1 cellular context compared by ENCODE assay signal in the genomic region with DNA sequence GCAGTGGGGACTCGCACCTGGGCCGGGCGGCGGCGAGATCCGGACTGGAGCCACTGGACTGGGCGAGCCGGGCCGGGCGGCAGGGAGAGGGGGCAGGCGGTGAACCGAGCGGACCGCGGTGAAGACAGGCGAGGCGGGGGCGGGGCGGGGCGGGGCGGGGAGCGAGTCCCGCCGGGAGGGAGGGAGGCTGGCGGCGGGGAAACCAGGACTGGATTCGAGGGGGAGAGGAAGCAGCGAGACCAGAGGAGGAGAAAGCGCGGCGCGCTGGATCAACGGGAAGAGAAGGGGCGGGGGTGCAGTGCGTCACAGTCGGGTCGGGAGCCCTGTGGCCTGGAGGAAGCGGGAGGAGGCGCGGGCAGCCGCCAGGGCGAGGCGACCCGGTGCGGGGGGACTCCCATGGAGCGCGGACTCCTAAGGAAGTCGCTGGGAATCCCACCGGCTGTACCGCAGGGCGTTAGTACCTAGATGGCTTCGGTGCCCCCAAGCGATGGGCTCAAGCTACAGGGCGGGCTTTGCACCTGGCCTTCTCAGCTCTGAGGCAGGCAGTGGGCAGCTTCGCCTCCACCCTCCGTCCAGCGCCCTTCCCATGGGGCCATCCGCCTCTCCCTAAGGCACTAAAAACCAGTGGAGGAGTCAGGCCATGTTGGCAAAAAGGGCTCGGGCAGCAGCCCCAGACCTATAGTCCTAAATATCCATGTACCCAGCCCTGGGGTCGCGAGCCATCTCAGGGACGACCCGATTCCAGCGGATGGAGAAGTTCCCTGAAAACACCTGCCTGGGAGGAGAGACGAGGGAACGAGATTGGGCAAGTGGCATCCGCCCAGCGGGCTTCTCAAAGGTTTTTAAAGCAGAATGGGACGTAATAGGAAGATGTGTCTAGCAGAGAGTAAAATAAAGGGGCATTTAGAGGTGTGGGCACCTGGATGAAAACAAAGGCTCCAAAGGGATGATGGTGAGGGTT.
A peak's percentile ranks its signal among the peaks of the same experiment; 100 is the strongest.
TF ChIP-seq lines count a peak whose summit lies in the region.

A gene (minus strand): TSS at position 126 of the 961 bp plus-strand sequence. CDS start 233 bp downstream, outside the sequence.

TF ChIP-seq in HepG2, 621 proteins besides CTCF, POLR2A, EP300 and RAD21:
- TF ChIP-seq SNRNP70 (IDR thresholded peaks at IDR 0.05; ENCODE audit: low read depth, low read length) (no peak), ZSCAN9 (CRISPR knock-in tag; IDR thresholded peaks at IDR 0.05; ENCODE audit: borderline replicate concordance) (no peak), ZNF83 (CRISPR knock-in tag; IDR thresholded peaks at IDR 0.05; ENCODE audit: borderline replicate concordance) (no peak), MATR3 (CRISPR knock-in tag; IDR thresholded peaks at IDR 0.05) (no peak), MYC (CRISPR knock-in tag; IDR thresholded peaks at IDR 0.05; ENCODE audit: borderline replicate concordance) (no peak), MLLT10 (CRISPR knock-in tag; IDR thresholded peaks at IDR 0.05) (no peak), ZNF589 (CRISPR knock-in tag; conservative IDR thresholded peaks at IDR 0.05) (no peak), ZFP36L2 (CRISPR knock-in tag; IDR thresholded peaks at IDR 0.05) (no peak), SMYD3 (CRISPR knock-in tag; IDR thresholded peaks at IDR 0.05) (no peak), EZH2 (conservative IDR thresholded peaks at IDR 0.05; ENCODE audit: low read depth, low read length) (0 out of 2 replicates have a peak, but pooled peaks have one; percentile 36), ZNF383 (CRISPR knock-in tag; IDR thresholded peaks at IDR 0.05; ENCODE audit: borderline replicate concordance) (no peak), ZFP37 (CRISPR knock-in tag; IDR thresholded peaks at IDR 0.05; ENCODE audit: borderline replicate concordance) (no peak)
- TF ChIP-seq, protein P1, sequence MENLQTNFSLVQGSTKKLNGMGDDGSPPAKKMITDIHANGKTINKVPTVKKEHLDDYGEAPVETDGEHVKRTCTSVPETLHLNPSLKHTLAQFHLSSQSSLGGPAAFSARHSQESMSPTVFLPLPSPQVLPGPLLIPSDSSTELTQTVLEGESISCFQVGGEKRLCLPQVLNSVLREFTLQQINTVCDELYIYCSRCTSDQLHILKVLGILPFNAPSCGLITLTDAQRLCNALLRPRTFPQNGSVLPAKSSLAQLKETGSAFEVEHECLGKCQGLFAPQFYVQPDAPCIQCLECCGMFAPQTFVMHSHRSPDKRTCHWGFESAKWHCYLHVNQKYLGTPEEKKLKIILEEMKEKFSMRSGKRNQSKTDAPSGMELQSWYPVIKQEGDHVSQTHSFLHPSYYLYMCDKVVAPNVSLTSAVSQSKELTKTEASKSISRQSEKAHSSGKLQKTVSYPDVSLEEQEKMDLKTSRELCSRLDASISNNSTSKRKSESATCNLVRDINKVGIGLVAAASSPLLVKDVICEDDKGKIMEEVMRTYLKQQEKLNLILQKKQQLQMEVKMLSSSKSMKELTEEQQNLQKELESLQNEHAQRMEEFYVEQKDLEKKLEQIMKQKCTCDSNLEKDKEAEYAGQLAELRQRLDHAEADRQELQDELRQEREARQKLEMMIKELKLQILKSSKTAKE (CRISPR knock-in tag; IDR thresholded peaks at IDR 0.05; ENCODE audit: borderline replicate concordance), result no peak
- TF ChIP-seq, protein P2, sequence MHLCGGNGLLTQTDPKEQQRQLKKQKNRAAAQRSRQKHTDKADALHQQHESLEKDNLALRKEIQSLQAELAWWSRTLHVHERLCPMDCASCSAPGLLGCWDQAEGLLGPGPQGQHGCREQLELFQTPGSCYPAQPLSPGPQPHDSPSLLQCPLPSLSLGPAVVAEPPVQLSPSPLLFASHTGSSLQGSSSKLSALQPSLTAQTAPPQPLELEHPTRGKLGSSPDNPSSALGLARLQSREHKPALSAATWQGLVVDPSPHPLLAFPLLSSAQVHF (CRISPR knock-in tag; IDR thresholded peaks at IDR 0.05), result no peak
- TF ChIP-seq, protein P3, sequence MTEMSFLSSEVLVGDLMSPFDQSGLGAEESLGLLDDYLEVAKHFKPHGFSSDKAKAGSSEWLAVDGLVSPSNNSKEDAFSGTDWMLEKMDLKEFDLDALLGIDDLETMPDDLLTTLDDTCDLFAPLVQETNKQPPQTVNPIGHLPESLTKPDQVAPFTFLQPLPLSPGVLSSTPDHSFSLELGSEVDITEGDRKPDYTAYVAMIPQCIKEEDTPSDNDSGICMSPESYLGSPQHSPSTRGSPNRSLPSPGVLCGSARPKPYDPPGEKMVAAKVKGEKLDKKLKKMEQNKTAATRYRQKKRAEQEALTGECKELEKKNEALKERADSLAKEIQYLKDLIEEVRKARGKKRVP (CRISPR knock-in tag; IDR thresholded peaks at IDR 0.05), result no peak
- TF ChIP-seq, protein P4, sequence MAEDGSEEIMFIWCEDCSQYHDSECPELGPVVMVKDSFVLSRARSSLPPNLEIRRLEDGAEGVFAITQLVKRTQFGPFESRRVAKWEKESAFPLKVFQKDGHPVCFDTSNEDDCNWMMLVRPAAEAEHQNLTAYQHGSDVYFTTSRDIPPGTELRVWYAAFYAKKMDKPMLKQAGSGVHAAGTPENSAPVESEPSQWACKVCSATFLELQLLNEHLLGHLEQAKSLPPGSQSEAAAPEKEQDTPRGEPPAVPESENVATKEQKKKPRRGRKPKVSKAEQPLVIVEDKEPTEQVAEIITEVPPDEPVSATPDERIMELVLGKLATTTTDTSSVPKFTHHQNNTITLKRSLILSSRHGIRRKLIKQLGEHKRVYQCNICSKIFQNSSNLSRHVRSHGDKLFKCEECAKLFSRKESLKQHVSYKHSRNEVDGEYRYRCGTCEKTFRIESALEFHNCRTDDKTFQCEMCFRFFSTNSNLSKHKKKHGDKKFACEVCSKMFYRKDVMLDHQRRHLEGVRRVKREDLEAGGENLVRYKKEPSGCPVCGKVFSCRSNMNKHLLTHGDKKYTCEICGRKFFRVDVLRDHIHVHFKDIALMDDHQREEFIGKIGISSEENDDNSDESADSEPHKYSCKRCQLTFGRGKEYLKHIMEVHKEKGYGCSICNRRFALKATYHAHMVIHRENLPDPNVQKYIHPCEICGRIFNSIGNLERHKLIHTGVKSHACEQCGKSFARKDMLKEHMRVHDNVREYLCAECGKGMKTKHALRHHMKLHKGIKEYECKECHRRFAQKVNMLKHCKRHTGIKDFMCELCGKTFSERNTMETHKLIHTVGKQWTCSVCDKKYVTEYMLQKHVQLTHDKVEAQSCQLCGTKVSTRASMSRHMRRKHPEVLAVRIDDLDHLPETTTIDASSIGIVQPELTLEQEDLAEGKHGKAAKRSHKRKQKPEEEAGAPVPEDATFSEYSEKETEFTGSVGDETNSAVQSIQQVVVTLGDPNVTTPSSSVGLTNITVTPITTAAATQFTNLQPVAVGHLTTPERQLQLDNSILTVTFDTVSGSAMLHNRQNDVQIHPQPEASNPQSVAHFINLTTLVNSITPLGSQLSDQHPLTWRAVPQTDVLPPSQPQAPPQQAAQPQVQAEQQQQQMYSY (CRISPR knock-in tag; IDR thresholded peaks at IDR 0.05), result peak; percentile 87
- TF ChIP-seq, protein P5, sequence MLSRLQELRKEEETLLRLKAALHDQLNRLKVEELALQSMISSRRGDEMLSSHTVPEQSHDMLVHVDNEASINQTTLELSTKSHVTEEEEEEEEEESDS (CRISPR knock-in tag; IDR thresholded peaks at IDR 0.05; ENCODE audit: borderline replicate concordance), result no peak
- TF ChIP-seq, protein P6, sequence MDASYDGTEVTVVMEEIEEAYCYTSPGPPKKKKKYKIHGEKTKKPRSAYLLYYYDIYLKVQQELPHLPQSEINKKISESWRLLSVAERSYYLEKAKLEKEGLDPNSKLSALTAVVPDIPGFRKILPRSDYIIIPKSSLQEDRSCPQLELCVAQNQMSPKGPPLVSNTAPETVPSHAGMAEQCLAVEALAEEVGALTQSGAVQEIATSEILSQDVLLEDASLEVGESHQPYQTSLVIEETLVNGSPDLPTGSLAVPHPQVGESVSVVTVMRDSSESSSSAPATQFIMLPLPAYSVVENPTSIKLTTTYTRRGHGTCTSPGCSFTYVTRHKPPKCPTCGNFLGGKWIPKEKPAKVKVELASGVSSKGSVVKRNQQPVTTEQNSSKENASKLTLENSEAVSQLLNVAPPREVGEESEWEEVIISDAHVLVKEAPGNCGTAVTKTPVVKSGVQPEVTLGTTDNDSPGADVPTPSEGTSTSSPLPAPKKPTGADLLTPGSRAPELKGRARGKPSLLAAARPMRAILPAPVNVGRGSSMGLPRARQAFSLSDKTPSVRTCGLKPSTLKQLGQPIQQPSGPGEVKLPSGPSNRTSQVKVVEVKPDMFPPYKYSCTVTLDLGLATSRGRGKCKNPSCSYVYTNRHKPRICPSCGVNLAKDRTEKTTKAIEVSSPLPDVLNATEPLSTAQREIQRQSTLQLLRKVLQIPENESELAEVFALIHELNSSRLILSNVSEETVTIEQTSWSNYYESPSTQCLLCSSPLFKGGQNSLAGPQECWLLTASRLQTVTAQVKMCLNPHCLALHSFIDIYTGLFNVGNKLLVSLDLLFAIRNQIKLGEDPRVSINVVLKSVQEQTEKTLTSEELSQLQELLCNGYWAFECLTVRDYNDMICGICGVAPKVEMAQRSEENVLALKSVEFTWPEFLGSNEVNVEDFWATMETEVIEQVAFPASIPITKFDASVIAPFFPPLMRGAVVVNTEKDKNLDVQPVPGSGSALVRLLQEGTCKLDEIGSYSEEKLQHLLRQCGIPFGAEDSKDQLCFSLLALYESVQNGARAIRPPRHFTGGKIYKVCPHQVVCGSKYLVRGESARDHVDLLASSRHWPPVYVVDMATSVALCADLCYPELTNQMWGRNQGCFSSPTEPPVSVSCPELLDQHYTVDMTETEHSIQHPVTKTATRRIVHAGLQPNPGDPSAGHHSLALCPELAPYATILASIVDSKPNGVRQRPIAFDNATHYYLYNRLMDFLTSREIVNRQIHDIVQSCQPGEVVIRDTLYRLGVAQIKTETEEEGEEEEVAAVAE (CRISPR knock-in tag; IDR thresholded peaks at IDR 0.05; ENCODE audit: borderline replicate concordance), result no peak
- TF ChIP-seq, protein P7, sequence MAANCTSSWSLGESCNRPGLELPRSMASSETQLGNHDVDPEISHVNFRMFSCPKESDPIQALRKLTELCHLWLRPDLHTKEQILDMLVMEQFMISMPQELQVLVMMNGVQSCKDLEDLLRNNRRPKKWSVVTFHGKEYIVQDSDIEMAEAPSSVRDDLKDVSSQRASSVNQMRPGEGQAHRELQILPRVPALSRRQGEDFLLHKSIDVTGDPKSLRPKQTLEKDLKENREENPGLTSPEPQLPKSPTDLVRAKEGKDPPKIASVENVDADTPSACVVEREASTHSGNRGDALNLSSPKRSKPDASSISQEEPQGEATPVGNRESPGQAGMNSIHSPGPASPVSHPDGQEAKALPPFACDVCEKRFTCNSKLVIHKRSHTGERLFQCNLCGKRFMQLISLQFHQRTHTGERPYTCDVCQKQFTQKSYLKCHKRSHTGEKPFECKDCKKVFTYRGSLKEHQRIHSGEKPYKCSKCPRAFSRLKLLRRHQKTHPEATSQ (CRISPR knock-in tag; IDR thresholded peaks at IDR 0.05; ENCODE audit: borderline replicate concordance), result no peak
- TF ChIP-seq, protein P8, sequence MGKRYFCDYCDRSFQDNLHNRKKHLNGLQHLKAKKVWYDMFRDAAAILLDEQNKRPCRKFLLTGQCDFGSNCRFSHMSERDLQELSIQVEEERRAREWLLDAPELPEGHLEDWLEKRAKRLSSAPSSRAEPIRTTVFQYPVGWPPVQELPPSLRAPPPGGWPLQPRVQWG (CRISPR knock-in tag; IDR thresholded peaks at IDR 0.05; ENCODE audit: borderline replicate concordance, low read depth), result no peak
- TF ChIP-seq, protein P9, sequence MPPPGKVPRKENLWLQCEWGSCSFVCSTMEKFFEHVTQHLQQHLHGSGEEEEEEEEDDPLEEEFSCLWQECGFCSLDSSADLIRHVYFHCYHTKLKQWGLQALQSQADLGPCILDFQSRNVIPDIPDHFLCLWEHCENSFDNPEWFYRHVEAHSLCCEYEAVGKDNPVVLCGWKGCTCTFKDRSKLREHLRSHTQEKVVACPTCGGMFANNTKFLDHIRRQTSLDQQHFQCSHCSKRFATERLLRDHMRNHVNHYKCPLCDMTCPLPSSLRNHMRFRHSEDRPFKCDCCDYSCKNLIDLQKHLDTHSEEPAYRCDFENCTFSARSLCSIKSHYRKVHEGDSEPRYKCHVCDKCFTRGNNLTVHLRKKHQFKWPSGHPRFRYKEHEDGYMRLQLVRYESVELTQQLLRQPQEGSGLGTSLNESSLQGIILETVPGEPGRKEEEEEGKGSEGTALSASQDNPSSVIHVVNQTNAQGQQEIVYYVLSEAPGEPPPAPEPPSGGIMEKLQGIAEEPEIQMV (CRISPR knock-in tag; IDR thresholded peaks at IDR 0.05; ENCODE audit: low read depth), result peak; percentile 96
